ENCODE assay signal across 2 cellular contexts in the genomic region with DNA sequence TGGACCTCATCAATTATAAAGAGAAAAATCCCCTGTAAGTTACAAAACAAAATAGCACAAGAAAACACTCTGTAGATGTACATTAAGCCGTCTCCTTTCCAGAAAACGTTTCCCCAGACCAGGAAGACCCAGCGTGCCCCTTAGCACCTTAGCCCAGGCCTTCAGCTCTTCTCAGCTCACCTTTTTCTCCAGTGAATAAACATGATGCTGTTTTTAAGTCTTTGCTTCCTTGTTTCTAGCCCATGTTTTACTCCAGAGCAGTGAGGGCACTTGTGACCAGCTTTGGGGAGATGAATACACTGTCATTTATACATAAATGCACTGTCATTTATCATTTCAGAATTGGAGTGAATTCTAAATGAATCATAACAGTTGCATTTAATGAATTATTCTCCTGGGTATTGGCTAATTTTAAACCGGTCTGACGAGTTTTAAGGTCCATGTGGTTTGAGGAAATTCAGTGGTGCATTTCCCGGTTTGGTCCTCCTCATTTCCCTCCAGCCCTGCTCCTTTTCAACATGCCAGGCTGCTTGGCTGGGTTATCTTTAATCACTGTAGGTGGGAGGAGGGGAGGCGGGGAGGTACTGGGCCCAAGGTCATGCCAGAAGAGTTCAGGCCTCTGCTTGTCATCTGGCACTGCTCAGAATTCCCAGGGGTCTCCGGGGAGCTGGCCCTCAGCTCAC.
TF ChIP-seq lines count a peak whose summit lies in the region.

No MANE protein-coding gene starts in this region.

TF ChIP-seq in HCT116, 20 proteins besides CTCF, POLR2A, EP300 and RAD21 (continued from another document):
- no peak for TF ChIP-seq ZNF274 (IDR thresholded peaks at IDR 0.05; ENCODE audit: low read depth, low read length)
- TF ChIP-seq SP1 (IDR thresholded peaks at IDR 0.05; ENCODE audit: low read depth): peak; percentile 89
- TF ChIP-seq CEBPB (IDR thresholded peaks at IDR 0.05; ENCODE audit: low read depth): peak; percentile 96
- TF ChIP-seq EZH2phosphoT487 (IDR thresholded peaks at IDR 0.05; ENCODE audit: borderline replicate concordance): no peak
- TF ChIP-seq EGR1 (IDR thresholded peaks at IDR 0.05; ENCODE audit: low read depth): peak; percentile 38; the same call in 1 of the 2 replicates
- TF ChIP-seq TCF7L2 (IDR thresholded peaks at IDR 0.05; ENCODE audit: borderline replicate concordance, extremely low read depth, insufficient read depth, insufficient read length): no peak
- TF ChIP-seq POLR2AphosphoS5 (IDR thresholded peaks at IDR 0.05; ENCODE audit: low read depth, low read length): peak; percentile 24; the same call in 1 of the 2 replicates
- TF ChIP-seq FOSL1 (IDR thresholded peaks at IDR 0.05; ENCODE audit: low read depth): peak; percentile 57; the same call in 1 of the 2 replicates
- TF ChIP-seq ZFX (IDR thresholded peaks at IDR 0.05): no peak
- TF ChIP-seq, protein P1, sequence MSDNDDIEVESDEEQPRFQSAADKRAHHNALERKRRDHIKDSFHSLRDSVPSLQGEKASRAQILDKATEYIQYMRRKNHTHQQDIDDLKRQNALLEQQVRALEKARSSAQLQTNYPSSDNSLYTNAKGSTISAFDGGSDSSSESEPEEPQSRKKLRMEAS (IDR thresholded peaks at IDR 0.05): peak; percentile 97
TF ChIP-seq in HCT116: peak in this region for 10.

TF ChIP-seq in SK-N-SH, 30 proteins besides CTCF, POLR2A, EP300 and RAD21 (continued from another document):
- TF ChIP-seq RCOR1 (IDR thresholded peaks at IDR 0.05; ENCODE audit: low read length): 0 out of 2 replicates have a peak, but pooled peaks have one; percentile 53
- TF ChIP-seq MXI1 (IDR thresholded peaks at IDR 0.05; ENCODE audit: low read depth, low read length): peak; percentile 22; the same call in 1 of the 2 replicates
